10 cellular contexts compared by ENCODE assay signal in genomic region chr6:139448094-139448649, GRCh38.
DNase-seq lines count a peak whose midpoint lies in the region; ATAC-seq and TF ChIP-seq lines count a peak whose summit lies in the region.
"Had no signal": no experiment of that assay in that cellular context is flagged by ENCODE, and none has a peak within 500 bp of the region (broad histone marks: within the 10 kb centered on the region; RNA-seq: fewer than 3 reads in every experiment).

No MANE protein-coding gene starts in this region.

- H3K9me3 ChIP-seq in HUES48 (ENCODE audit: control insufficient read depth, insufficient read depth, low read length) (no peaks in the 10 kb centered on the region), neural progenitor cell (ENCODE audit: low read depth) (no peaks in the 10 kb centered on the region), uterus (no peaks in the 10 kb centered on the region)

- peaks cover 13% of the 10 kb centered on the region for H3K4me1 ChIP-seq in HUES48 (ENCODE audit: control insufficient read depth, insufficient read depth, low read length)
- peaks cover 40% of the 10 kb centered on the region for H3K4me1 ChIP-seq in neural progenitor cell
- no peaks in the 10 kb centered on the region for H3K4me1 ChIP-seq in uterus

- H3K4me3 ChIP-seq in HUES48 (ENCODE audit: low read depth, low read length) (no peak overlapping the region), neural progenitor cell (no peak overlapping the region), uterus (no peak overlapping the region)

- POLR2A ChIA-PET in activated CD4-positive, alpha-beta T cell treated with anti-CD3 and anti-CD28 coated beads, Interleukin-2, amount 10 ng/mL, durations not matched to agents 7 days and 5 days (lab: Charles Lee), result interaction anchor here (0.5 kb wide), 1 partner anchor 86 kb away, joined by 3 read pairs; no protein-coding TSS in a partner anchor

- H3K79me2 ChIP-seq in neural progenitor cell (ENCODE audit: low read depth), result no peaks in the 10 kb centered on the region

- DNase-seq in neural progenitor cell (ENCODE audit: low spot score), result no peak
- no peak for DNase-seq in uterus
- DNase-seq in GOT3 (lab: John Stamatoyannopoulos, UW), result no peak
- DNase-seq in activated CD4-positive, alpha-beta T cell treated with anti-CD3 and anti-CD28 coated beads for 1 hour, result no peak
- DNase-seq in activated CD4-positive, alpha-beta T cell treated with anti-CD3 and anti-CD28 coated beads, Interleukin-2, amount 10 ng/mL, durations not matched to agents 7 days and 5 days, result no peak
- DNase-seq: activated naive CD4-positive, alpha-beta T cell treated with anti-CD3 and anti-CD28 coated beads, Interleukin-2, amount 50 U/mL, for 16 hours; T-helper 17 cell had no signal

- peaks cover 66% of the 10 kb centered on the region for H3K4me1 Mint-ChIP-seq in neural progenitor cell
- peaks cover 30% of the 10 kb centered on the region for H3K4me1 Mint-ChIP-seq in activated CD4-positive, alpha-beta T cell treated with anti-CD3 and anti-CD28 coated beads, Interleukin-2, amount 10 ng/mL, durations not matched to agents 7 days and 5 days
- H3K4me1 Mint-ChIP-seq: T-helper 17 cell had no signal

- intact Hi-C loops in uterus (cut with DNase I; ENCODE audit: low total_unique reads), result no loop called here

- H3K27ac Mint-ChIP-seq in neural progenitor cell, result peak overlapping the region; percentile 78
- H3K27ac Mint-ChIP-seq in activated CD4-positive, alpha-beta T cell treated with anti-CD3 and anti-CD28 coated beads, Interleukin-2, amount 10 ng/mL, durations not matched to agents 7 days and 5 days, result no peak overlapping the region
- H3K27ac Mint-ChIP-seq: T-helper 17 cell had no signal

- H3K27me3 Mint-ChIP-seq in neural progenitor cell (ENCODE audit: insufficient read depth, low read depth), result peaks cover 3% of the 10 kb centered on the region
- no peaks in the 10 kb centered on the region for H3K27me3 Mint-ChIP-seq in activated CD4-positive, alpha-beta T cell treated with anti-CD3 and anti-CD28 coated beads, Interleukin-2, amount 10 ng/mL, durations not matched to agents 7 days and 5 days
- H3K27me3 Mint-ChIP-seq: T-helper 17 cell had no signal

- no peaks in the 10 kb centered on the region for H3K36me3 ChIP-seq in HUES48 (ENCODE audit: control insufficient read depth, insufficient read depth, low read length)
- no peaks in the 10 kb centered on the region for H3K36me3 ChIP-seq in neural progenitor cell
- no peaks in the 10 kb centered on the region for H3K36me3 ChIP-seq in uterus

- TF ChIP-seq CTCF in neural progenitor cell (IDR thresholded peaks at IDR 0.05) (no peak), uterus (IDR thresholded peaks at IDR 0.05) (no peak)

- no peak overlapping the region for H3K4me3 Mint-ChIP-seq in neural progenitor cell
- no peak overlapping the region for H3K4me3 Mint-ChIP-seq in activated CD4-positive, alpha-beta T cell treated with anti-CD3 and anti-CD28 coated beads, Interleukin-2, amount 10 ng/mL, durations not matched to agents 7 days and 5 days
- H3K4me3 Mint-ChIP-seq: T-helper 17 cell had no signal

- H3K9ac ChIP-seq in HUES48 (ENCODE audit: low read depth, low read length) (no peak overlapping the region), neural progenitor cell (no peak overlapping the region)

- TF ChIP-seq POLR2A in uterus (IDR thresholded peaks at IDR 0.05), result no peak

- CTCF ChIA-PET in activated CD4-positive, alpha-beta T cell treated with anti-CD3 and anti-CD28 coated beads, Interleukin-2, amount 10 ng/mL, durations not matched to agents 7 days and 5 days (lab: Charles Lee), result interaction anchor here (1.5 kb wide), 1 partner anchor 11 kb away, joined by 3 read pairs; no protein-coding TSS in a partner anchor

- H3K27ac ChIP-seq in HUES48 (ENCODE audit: low read depth, low read length) (peak overlapping the region; percentile 6), neural progenitor cell (no peak overlapping the region), uterus (peak overlapping the region in 1 of 2 donors; percentile 36)

- peak; percentile 93 for ATAC-seq in GM18909 (IDR thresholded peaks at IDR 0.05; ENCODE audit: poor library complexity, unreplicated experiment)
- ATAC-seq in HG02610 (IDR thresholded peaks at IDR 0.05; ENCODE audit: unreplicated experiment), result peak; percentile 88
- ATAC-seq: T-helper 17 cell had no signal

- H2AFZ ChIP-seq in neural progenitor cell (replicated peaks), result no peak overlapping the region

- H3K9me3 Mint-ChIP-seq in neural progenitor cell, result peaks cover 3% of the 10 kb centered on the region
- no peaks in the 10 kb centered on the region for H3K9me3 Mint-ChIP-seq in activated CD4-positive, alpha-beta T cell treated with anti-CD3 and anti-CD28 coated beads, Interleukin-2, amount 10 ng/mL, durations not matched to agents 7 days and 5 days

- H3K36me3 Mint-ChIP-seq in neural progenitor cell, result no peaks in the 10 kb centered on the region
- peaks cover 2% of the 10 kb centered on the region for H3K36me3 Mint-ChIP-seq in activated CD4-positive, alpha-beta T cell treated with anti-CD3 and anti-CD28 coated beads, Interleukin-2, amount 10 ng/mL, durations not matched to agents 7 days and 5 days (ENCODE audit: low read depth)

- no peaks in the 10 kb centered on the region for H4K20me1 ChIP-seq in neural progenitor cell (ENCODE audit: low read depth)

- H3F3A ChIP-seq in neural progenitor cell (ENCODE audit: low read depth), result peaks cover 14% of the 10 kb centered on the region

- H3K4me2 ChIP-seq in neural progenitor cell, result no peak overlapping the region

- H3K27me3 ChIP-seq in HUES48 (ENCODE audit: control insufficient read depth, insufficient read depth, low read length), result no peaks in the 10 kb centered on the region
- H3K27me3 ChIP-seq in neural progenitor cell, result no peaks in the 10 kb centered on the region
- no peaks in the 10 kb centered on the region for H3K27me3 ChIP-seq in uterus
